In genomic region chr9:84045481-84046097, GRCh38 we compare ENCODE assay signal across 24 cellular contexts.
"Had no signal": no experiment of that assay in that cellular context is flagged by ENCODE, and none has a peak within 500 bp of the region (broad histone marks: within the 10 kb centered on the region; RNA-seq: fewer than 3 reads in every experiment).

No MANE protein-coding gene starts in this region.

- H3K27ac Mint-ChIP-seq: activated CD4-positive, alpha-beta memory T cell treated with anti-CD3 and anti-CD28 coated beads, Interleukin-2, amount 10 ng/mL, durations not matched to agents 7 days and 5 days; activated CD4-positive, alpha-beta T cell treated with anti-CD3 and anti-CD28 coated beads for 36 hours; activated T-cell treated with anti-CD3 and anti-CD28 coated beads, Interleukin-2, amount 50 U/mL, for 72 hours; activated T-helper 2 cell treated with anti-CD3 and anti-CD28 coated beads, Interferon-gamma antibody, Interleukin-2, Interleukin-4, amounts not matched to agents 10 μg/mL and 5 μg/mL and 100 μg/mL, durations not matched to agents 14 hours and 24 hours and 36 hours had no signal

- H3K4me1 Mint-ChIP-seq: activated CD4-positive, alpha-beta T cell treated with anti-CD3 and anti-CD28 coated beads for 36 hours had no signal

- ATAC-seq: activated CD4-positive, alpha-beta T cell treated with anti-CD3 and anti-CD28 coated beads for 36 hours; activated T-cell treated with anti-CD3 and anti-CD28 coated beads, Interleukin-2, amount 50 U/mL, for 72 hours; body of pancreas; PC-3 had no signal

- H3K4me2 ChIP-seq: KMS-11, SK-N-SH had no signal

- H3K4me1 ChIP-seq: ascending aorta, body of pancreas, SJCRH30 had no signal

- DNase-seq: activated CD4-positive, alpha-beta memory T cell treated with anti-CD3 and anti-CD28 coated beads, Interleukin-2, amount 10 ng/mL, durations not matched to agents 7 days and 5 days; activated CD4-positive, alpha-beta T cell treated with anti-CD3 and anti-CD28 coated beads for 36 hours; activated CD4-positive, alpha-beta T cell treated with anti-CD3 and anti-CD28 coated beads, Interleukin-2, amount 50 U/mL, for 1 hour; activated gamma-delta T cell treated with Interleukin-2 at 50 U/mL for 16 hours; activated naive CD4-positive, alpha-beta T cell treated with anti-CD3 and anti-CD28 coated beads, Interleukin-2, amount 50 U/mL, for 16 hours; activated T-cell treated with anti-CD3 and anti-CD28 coated beads, Interleukin-2, amount 50 U/mL, for 72 hours; body of pancreas; central memory CD4-positive, alpha-beta T cell; NCI-H1092; NCI-H1417 treated with DMSO at 0.1 percent for 48 hours; NCI-H1694; NCI-H2029; NCI-H2107; NCI-H2171 treated with DMSO at 0.1 percent for 48 hours; NCI-H226; NCI-H510A treated with DMSO at 0.1 percent for 48 hours; PC-3; SJCRH30; SK-N-SH; T-helper 1 cell had no signal

- H3K27me3 ChIP-seq: ascending aorta, body of pancreas, SJCRH30 had no signal

- H3K4me3 Mint-ChIP-seq: activated CD4-positive, alpha-beta memory T cell treated with anti-CD3 and anti-CD28 coated beads, Interleukin-2, amount 10 ng/mL, durations not matched to agents 7 days and 5 days; activated CD4-positive, alpha-beta T cell treated with anti-CD3 and anti-CD28 coated beads for 36 hours; activated T-cell treated with anti-CD3 and anti-CD28 coated beads, Interleukin-2, amount 50 U/mL, for 72 hours had no signal

- H3K27ac ChIP-seq: ascending aorta, body of pancreas, KMS-11, SJCRH30, VCaP had no signal

- H3K4me3 ChIP-seq: ascending aorta, body of pancreas, SJCRH30 had no signal

- H3K9ac ChIP-seq: KMS-11, SK-N-SH had no signal

- H3K9me3 ChIP-seq: SK-N-SH had no signal

- H3K36me3 ChIP-seq: ascending aorta, SJCRH30 had no signal
